Comparison of ENCODE assay signal across 1 cellular context in genomic region chr12:116425256-116426193, GRCh38.
TF ChIP-seq lines count a peak whose summit lies in the region.

No MANE protein-coding gene starts in this region.

TF ChIP-seq in H1, 55 proteins besides CTCF, POLR2A, EP300 and RAD21 (continued from another document):
- TF ChIP-seq ATF2 (IDR thresholded peaks at IDR 0.05; ENCODE audit: low read length) (no peak), GABPA (IDR thresholded peaks at IDR 0.05; ENCODE audit: borderline replicate concordance, insufficient read depth, low read length) (no peak), CTBP2 (IDR thresholded peaks at IDR 0.05; ENCODE audit: borderline replicate concordance, insufficient read depth, insufficient read length, low read length) (no peak), CHD1 (IDR thresholded peaks at IDR 0.05; ENCODE audit: low read depth, low read length) (no peak), YY1 (IDR thresholded peaks at IDR 0.05; ENCODE audit: low read depth, low read length) (no peak), E2F6 (IDR thresholded peaks at IDR 0.05) (no peak), MAX (IDR thresholded peaks at IDR 0.05) (no peak), HDAC6 (IDR thresholded peaks at IDR 0.05; ENCODE audit: low read depth, low read length) (no peak)
